Comparison of ENCODE assay signal across 7 cellular contexts in genomic region chr4:82891728-82892466, GRCh38. TPM values are rescaled to one million over a fixed set of nuclear protein-coding genes. Genes with fewer than 3 reads are reported as not detected.
A peak's percentile ranks its signal among the peaks of the same experiment; 100 is the strongest.
DNase-seq lines count a peak whose midpoint lies in the region; ATAC-seq and TF ChIP-seq lines count a peak whose summit lies in the region.

No MANE protein-coding gene starts in this region.

- no peak for TF ChIP-seq CTCF in Loucy (conservative IDR thresholded peaks at IDR 0.05; ENCODE audit: low read length)
- TF ChIP-seq CTCF in cardiac fibroblast (IDR thresholded peaks at IDR 0.05; ENCODE audit: low read depth, low read length), result no peak

- H3F3A ChIP-seq in Loucy (ENCODE audit: low read depth), result peaks cover 17% of the 10 kb centered on the region; the same call in 1 of the 2 replicates

- H3K9me2 ChIP-seq in Loucy (replicated peaks; ENCODE audit: low read depth, low read length), result no peaks in the 10 kb centered on the region

- peaks cover 92% of the 10 kb centered on the region for H3K79me2 ChIP-seq in Loucy (ENCODE audit: insufficient read depth, low read length)

- no peaks in the 10 kb centered on the region for H3K27me3 ChIP-seq in Loucy (ENCODE audit: insufficient read depth, low read length, poor library complexity, severe bottlenecking)
- no peaks in the 10 kb centered on the region for H3K27me3 ChIP-seq in mononuclear cell (ENCODE audit: insufficient read depth, low read length)

- peak overlapping the region; percentile 90 for H3K9ac ChIP-seq in Loucy (ENCODE audit: low read depth, low read length, poor library complexity, severe bottlenecking)

- ATAC-seq in GM18502 (IDR thresholded peaks at IDR 0.05; ENCODE audit: poor library complexity, unreplicated experiment) (peak; percentile 4), GM21390 (IDR thresholded peaks at IDR 0.05; ENCODE audit: unreplicated experiment) (no peak)

- H3K4me1 ChIP-seq in Loucy (ENCODE audit: insufficient read depth, low read length, poor library complexity, severe bottlenecking) (peaks cover 51% of the 10 kb centered on the region), mononuclear cell (ENCODE audit: insufficient read depth, low read length) (peaks cover 16% of the 10 kb centered on the region)

- H4K20me1 ChIP-seq in Loucy (ENCODE audit: insufficient read depth, low read length, poor library complexity, severe bottlenecking), result peaks cover 51% of the 10 kb centered on the region

- H3K9me3 ChIP-seq in Loucy (ENCODE audit: insufficient read depth, low read depth, low read length) (no peaks in the 10 kb centered on the region), mononuclear cell (ENCODE audit: low read depth, low read length) (no peaks in the 10 kb centered on the region)

- H2AFZ ChIP-seq in Loucy (ENCODE audit: low read length), result peak overlapping the region; percentile 90; the same call in 1 of the 2 replicates

- DNase-seq in cardiac fibroblast (ENCODE audit: low read depth in 2 of 2), result peak; percentile 27 to 49
- no peak for DNase-seq in iPS-NIHi7 (ENCODE audit: extremely low spot score)
- DNase-seq in HPDE6-E6E7 (ENCODE audit: extremely low spot score), result no peak

- peak overlapping the region; percentile 92 for H3K4me3 ChIP-seq in Loucy (ENCODE audit: low read length, poor library complexity, severe bottlenecking)
- H3K4me3 ChIP-seq in cardiac fibroblast (replicated peaks in 1 of 2; ENCODE audit: low read depth in 2 of 2, low read length in 2 of 2), result peak overlapping the region; percentile 74 to 90
- H3K4me3 ChIP-seq in mononuclear cell (ENCODE audit: low read length), result peak overlapping the region; percentile 91

- peak overlapping the region; percentile 79 for H3K4me2 ChIP-seq in Loucy (ENCODE audit: low read depth, low read length, poor library complexity, severe bottlenecking)

- H3K36me3 ChIP-seq in Loucy (ENCODE audit: insufficient read depth, low read length), result peaks cover 32% of the 10 kb centered on the region; the same call in 1 of the 2 replicates

RNA-seq across cellular contexts. Expression of gene SEC31A, which starts 0.9 kb away (rescaled TPM):
- 186 TPM for total RNA-seq in mononuclear cell

RNA-seq across cellular contexts. Expression of gene THAP9, which starts 8.6 kb away (rescaled TPM):
- 4.8 TPM for total RNA-seq in mononuclear cell

Comparison
In these comparisons a context has a peak if more than half of its experiments do, and no peak if none do; other contexts are left out.
1. DNase-seq: peak in cardiac fibroblast (2 of 2); none in iPS-NIHi7 (single experiment) and HPDE6-E6E7 (single experiment).
2. Peak in every context shown above with its lines, with median percentiles within 50 percentile points of each other: H3K4me3 ChIP-seq.